3 cellular contexts compared by ENCODE assay signal in genomic region chr6:107333491-107333890, GRCh38.
"Had no signal": no experiment of that assay in that cellular context is flagged by ENCODE, and none has a peak within 500 bp of the region (broad histone marks: within the 10 kb centered on the region; RNA-seq: fewer than 3 reads in every experiment).

No MANE protein-coding gene starts in this region.

- H3K4me3 ChIP-seq: GM12878 had no signal

- DNase-seq: GDM1, GF-D8 had no signal
